ENCODE assay signal across 11 cellular contexts in genomic region chr2:68776124-68776523, GRCh38. TPM values are rescaled to one million over a fixed set of nuclear protein-coding genes. Genes with fewer than 3 reads are reported as not detected.
DNase-seq lines count a peak whose midpoint lies in the region; ATAC-seq and TF ChIP-seq lines count a peak whose summit lies in the region.
"Had no signal": no experiment of that assay in that cellular context is flagged by ENCODE, and none has a peak within 500 bp of the region (broad histone marks: within the 10 kb centered on the region; RNA-seq: fewer than 3 reads in every experiment).

No MANE protein-coding gene starts in this region.

- CTCF ChIA-PET in activated CD8-positive, alpha-beta T cell treated with anti-CD3 and anti-CD28 coated beads, Interleukin-2, amount 10 ng/mL, durations not matched to agents 7 days and 5 days (lab: Charles Lee) = interaction anchor here (0.8 to 16.9 kb wide), 21 partner anchors 8 to 313 kb away, joined by 3 to 448 read pairs (median 7); no protein-coding TSS in a partner anchor

- DNase-seq in AML-193 (lab: John Stamatoyannopoulos, UW) = peak; percentile 11 to 19
- DNase-seq in activated CD8-positive, alpha-beta T cell treated with anti-CD3 and anti-CD28 coated beads, Interleukin-2, amount 10 ng/mL, durations not matched to agents 7 days and 5 days = no peak
- peak; percentile 27 to 46 for DNase-seq in lung microvascular endothelial cell (ENCODE audit: low read depth in 2 of 2)
- DNase-seq in hypothalamus (lab: John Stamatoyannopoulos, UW) = no peak
- no peak for DNase-seq in RKO (ENCODE audit: low spot score)
- no peak for DNase-seq in SKM-1 (lab: John Stamatoyannopoulos, UW; ENCODE audit: unreplicated experiment)
- no peak for DNase-seq in SK-N-DZ (ENCODE audit: low spot score)
- DNase-seq: DMS79, NCI-H1436 treated with DMSO at 0.1 percent for 48 hours, nephron progenitor cell had no signal

- H3K9me3 Mint-ChIP-seq in activated CD8-positive, alpha-beta T cell treated with anti-CD3 and anti-CD28 coated beads, Interleukin-2, amount 10 ng/mL, durations not matched to agents 7 days and 5 days (ENCODE audit: insufficient read depth) = no peaks in the 10 kb centered on the region
- H3K9me3 Mint-ChIP-seq: nephron progenitor cell had no signal

- peak overlapping the region; percentile 81 for H3K4me3 Mint-ChIP-seq in activated CD8-positive, alpha-beta T cell treated with anti-CD3 and anti-CD28 coated beads, Interleukin-2, amount 10 ng/mL, durations not matched to agents 7 days and 5 days
- H3K4me3 Mint-ChIP-seq: nephron progenitor cell had no signal

- POLR2A ChIA-PET in activated CD8-positive, alpha-beta T cell treated with anti-CD3 and anti-CD28 coated beads, Interleukin-2, amount 10 ng/mL, durations not matched to agents 7 days and 5 days (lab: Charles Lee) = interaction anchor here (0.9 to 2.4 kb wide), 9 partner anchors 9 to 132 kb away, joined by 3 to 12 read pairs (median 3); no protein-coding TSS in a partner anchor

- H3K27ac Mint-ChIP-seq in activated CD8-positive, alpha-beta T cell treated with anti-CD3 and anti-CD28 coated beads, Interleukin-2, amount 10 ng/mL, durations not matched to agents 7 days and 5 days = peak overlapping the region; percentile 97
- H3K27ac Mint-ChIP-seq: nephron progenitor cell had no signal

- peaks cover 82% of the 10 kb centered on the region for H3K4me1 Mint-ChIP-seq in activated CD8-positive, alpha-beta T cell treated with anti-CD3 and anti-CD28 coated beads, Interleukin-2, amount 10 ng/mL, durations not matched to agents 7 days and 5 days (ENCODE audit: low read depth)

- peaks cover 70% of the 10 kb centered on the region for H3K36me3 Mint-ChIP-seq in activated CD8-positive, alpha-beta T cell treated with anti-CD3 and anti-CD28 coated beads, Interleukin-2, amount 10 ng/mL, durations not matched to agents 7 days and 5 days (ENCODE audit: low read depth)

- TF ChIP-seq POLR2A in GM18505 (IDR thresholded peaks at IDR 0.05; ENCODE audit: borderline replicate concordance, extremely low read depth, insufficient read depth, insufficient read length) = peak; percentile 40

- no peak for ATAC-seq in GM18505 (IDR thresholded peaks at IDR 0.05; ENCODE audit: unreplicated experiment)
- ATAC-seq in activated CD8-positive, alpha-beta T cell treated with anti-CD3 and anti-CD28 coated beads, Interleukin-2, amount 10 ng/mL, durations not matched to agents 7 days and 5 days = no peak

- H3K27me3 Mint-ChIP-seq in activated CD8-positive, alpha-beta T cell treated with anti-CD3 and anti-CD28 coated beads, Interleukin-2, amount 10 ng/mL, durations not matched to agents 7 days and 5 days (ENCODE audit: low read depth) = no peaks in the 10 kb centered on the region

RNA-seq across cellular contexts. Expression of gene ARHGAP25, which starts 41.5 kb away (rescaled TPM):
- 10 to 100 TPM; 68.2 to 68.7 TPM for total RNA-seq in activated CD8-positive, alpha-beta T cell treated with anti-CD3 and anti-CD28 coated beads, Interleukin-2, amount 10 ng/mL, durations not matched to agents 7 days and 5 days
- total RNA-seq in lung microvascular endothelial cell = 8.9 and 10.1 TPM in 2 replicates
- polyA plus RNA-seq in SK-N-DZ (2014; cell fraction: cytosol; rRNA removed) = 0.32 and 0.65 TPM in 2 replicates
- 1.2 TPM in 1 of 2 replicates, not detected in the other for polyA plus RNA-seq in SK-N-DZ (2014; cell fraction: nucleus; rRNA removed)

Comparison
In these comparisons a context has a peak if more than half of its experiments do, and no peak if none do; other contexts are left out.
1. DNase-seq: peak in AML-193 (2 of 2) and lung microvascular endothelial cell (2 of 2); none in activated CD8-positive, alpha-beta T cell treated with anti-CD3 and anti-CD28 coated beads, Interleukin-2, amount 10 ng/mL, durations not matched to agents 7 days and 5 days (single experiment), hypothalamus (0 of 51), RKO (single experiment), SKM-1 (single experiment) and SK-N-DZ (single experiment).